ENCODE assay signal across 1 cellular context in the genomic region with DNA sequence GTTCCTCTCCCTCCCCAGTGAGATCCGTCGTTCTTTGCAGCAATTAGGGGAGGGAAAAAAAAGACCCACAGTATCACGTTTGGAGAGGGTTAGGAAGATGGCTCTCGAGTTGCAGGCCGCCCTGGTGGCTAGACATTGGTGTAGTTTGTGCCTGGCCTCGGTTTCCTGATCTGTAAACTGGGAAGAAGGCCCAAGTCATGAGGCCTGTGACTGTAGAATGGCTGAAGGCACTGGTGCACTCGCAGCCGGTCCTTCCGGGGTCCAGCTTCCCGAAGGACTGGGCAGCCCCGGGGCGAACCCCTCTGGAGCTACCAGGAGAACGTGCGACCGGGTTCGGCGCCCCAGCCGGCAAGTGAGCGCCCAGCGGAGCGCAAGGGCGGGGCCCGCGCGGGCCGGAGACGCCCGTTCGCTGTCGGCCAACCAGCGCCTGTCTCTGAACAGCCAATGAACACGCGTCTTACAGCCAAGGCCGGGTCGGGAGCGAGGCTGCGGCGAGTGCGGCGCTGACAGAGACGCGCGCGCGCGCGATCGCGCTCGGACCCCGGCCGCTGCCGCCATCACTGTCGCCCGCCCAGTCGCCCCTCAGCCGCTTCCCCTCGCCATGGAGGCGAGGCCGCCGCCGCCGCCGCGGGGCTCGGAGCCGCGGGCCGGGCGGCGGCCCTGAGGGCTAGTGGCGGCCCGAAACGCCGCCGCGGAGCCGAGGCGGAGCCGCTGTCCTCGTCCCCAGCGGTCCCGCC.
TF ChIP-seq lines count a peak whose summit lies in the region.

TSS of gene PTPRA (plus strand) at position 472 of the 737 bp plus-strand sequence. CDS start 90,797 bp downstream, outside the sequence.

TF ChIP-seq in K562, 482 proteins besides CTCF, POLR2A, EP300 and RAD21 (continued from another document and continues in another):
- TF ChIP-seq, protein P1, sequence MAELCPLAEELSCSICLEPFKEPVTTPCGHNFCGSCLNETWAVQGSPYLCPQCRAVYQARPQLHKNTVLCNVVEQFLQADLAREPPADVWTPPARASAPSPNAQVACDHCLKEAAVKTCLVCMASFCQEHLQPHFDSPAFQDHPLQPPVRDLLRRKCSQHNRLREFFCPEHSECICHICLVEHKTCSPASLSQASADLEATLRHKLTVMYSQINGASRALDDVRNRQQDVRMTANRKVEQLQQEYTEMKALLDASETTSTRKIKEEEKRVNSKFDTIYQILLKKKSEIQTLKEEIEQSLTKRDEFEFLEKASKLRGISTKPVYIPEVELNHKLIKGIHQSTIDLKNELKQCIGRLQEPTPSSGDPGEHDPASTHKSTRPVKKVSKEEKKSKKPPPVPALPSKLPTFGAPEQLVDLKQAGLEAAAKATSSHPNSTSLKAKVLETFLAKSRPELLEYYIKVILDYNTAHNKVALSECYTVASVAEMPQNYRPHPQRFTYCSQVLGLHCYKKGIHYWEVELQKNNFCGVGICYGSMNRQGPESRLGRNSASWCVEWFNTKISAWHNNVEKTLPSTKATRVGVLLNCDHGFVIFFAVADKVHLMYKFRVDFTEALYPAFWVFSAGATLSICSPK (IDR thresholded peaks at IDR 0.05; ENCODE audit: borderline replicate concordance): no peak
- TF ChIP-seq, protein P2, sequence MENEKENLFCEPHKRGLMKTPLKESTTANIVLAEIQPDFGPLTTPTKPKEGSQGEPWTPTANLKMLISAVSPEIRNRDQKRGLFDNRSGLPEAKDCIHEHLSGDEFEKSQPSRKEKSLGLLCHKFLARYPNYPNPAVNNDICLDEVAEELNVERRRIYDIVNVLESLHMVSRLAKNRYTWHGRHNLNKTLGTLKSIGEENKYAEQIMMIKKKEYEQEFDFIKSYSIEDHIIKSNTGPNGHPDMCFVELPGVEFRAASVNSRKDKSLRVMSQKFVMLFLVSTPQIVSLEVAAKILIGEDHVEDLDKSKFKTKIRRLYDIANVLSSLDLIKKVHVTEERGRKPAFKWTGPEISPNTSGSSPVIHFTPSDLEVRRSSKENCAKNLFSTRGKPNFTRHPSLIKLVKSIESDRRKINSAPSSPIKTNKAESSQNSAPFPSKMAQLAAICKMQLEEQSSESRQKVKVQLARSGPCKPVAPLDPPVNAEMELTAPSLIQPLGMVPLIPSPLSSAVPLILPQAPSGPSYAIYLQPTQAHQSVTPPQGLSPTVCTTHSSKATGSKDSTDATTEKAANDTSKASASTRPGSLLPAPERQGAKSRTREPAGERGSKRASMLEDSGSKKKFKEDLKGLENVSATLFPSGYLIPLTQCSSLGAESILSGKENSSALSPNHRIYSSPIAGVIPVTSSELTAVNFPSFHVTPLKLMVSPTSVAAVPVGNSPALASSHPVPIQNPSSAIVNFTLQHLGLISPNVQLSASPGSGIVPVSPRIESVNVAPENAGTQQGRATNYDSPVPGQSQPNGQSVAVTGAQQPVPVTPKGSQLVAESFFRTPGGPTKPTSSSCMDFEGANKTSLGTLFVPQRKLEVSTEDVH (IDR thresholded peaks at IDR 0.05; ENCODE audit: low read depth, partially characterized antibody): no peak
- TF ChIP-seq SMAD2 (IDR thresholded peaks at IDR 0.05; ENCODE audit: low read depth, low read length): no peak
- TF ChIP-seq SMAD1 (IDR thresholded peaks at IDR 0.05; ENCODE audit: low read depth, low read length, partially characterized antibody): no peak
- peak; percentile 85 for TF ChIP-seq POLR2H (tag; IDR thresholded peaks at IDR 0.05; ENCODE audit: low read depth)
- TF ChIP-seq THRB (CRISPR knock-in tag; conservative IDR thresholded peaks at IDR 0.05): no peak
- no peak for TF ChIP-seq RBM39 (optimal IDR thresholded peaks at IDR 0.05; ENCODE audit: low read depth, low read length)
- TF ChIP-seq GATAD2B (IDR thresholded peaks at IDR 0.05; ENCODE audit: borderline replicate concordance): peak; percentile 68
- peak; percentile 82 for TF ChIP-seq CCNT2 (IDR thresholded peaks at IDR 0.05; ENCODE audit: borderline replicate concordance, extremely low read depth, insufficient read length, low read depth, low read length)
- no peak for TF ChIP-seq CBFA2T2 (conservative IDR thresholded peaks at IDR 0.05)
- TF ChIP-seq PKNOX1 (IDR thresholded peaks at IDR 0.05): 0 out of 2 replicates have a peak, but pooled peaks have one; percentile 25
- TF ChIP-seq NCOA1 (IDR thresholded peaks at IDR 0.05; ENCODE audit: low read depth): no peak
- TF ChIP-seq ZNF780A (CRISPR knock-in tag; IDR thresholded peaks at IDR 0.05): no peak
- no peak for TF ChIP-seq ESRRA (IDR thresholded peaks at IDR 0.05; ENCODE audit: borderline replicate concordance, low read depth)
- TF ChIP-seq, protein P3, sequence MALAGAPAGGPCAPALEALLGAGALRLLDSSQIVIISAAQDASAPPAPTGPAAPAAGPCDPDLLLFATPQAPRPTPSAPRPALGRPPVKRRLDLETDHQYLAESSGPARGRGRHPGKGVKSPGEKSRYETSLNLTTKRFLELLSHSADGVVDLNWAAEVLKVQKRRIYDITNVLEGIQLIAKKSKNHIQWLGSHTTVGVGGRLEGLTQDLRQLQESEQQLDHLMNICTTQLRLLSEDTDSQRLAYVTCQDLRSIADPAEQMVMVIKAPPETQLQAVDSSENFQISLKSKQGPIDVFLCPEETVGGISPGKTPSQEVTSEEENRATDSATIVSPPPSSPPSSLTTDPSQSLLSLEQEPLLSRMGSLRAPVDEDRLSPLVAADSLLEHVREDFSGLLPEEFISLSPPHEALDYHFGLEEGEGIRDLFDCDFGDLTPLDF (CRISPR knock-in tag; IDR thresholded peaks at IDR 0.05): 0 out of 2 replicates have a peak, but pooled peaks have one; percentile 34
- no peak for TF ChIP-seq MCM5 (IDR thresholded peaks at IDR 0.05; ENCODE audit: low read depth)
- no peak for TF ChIP-seq CBX5 (IDR thresholded peaks at IDR 0.05; ENCODE audit: borderline replicate concordance, low read depth)
- no peak for TF ChIP-seq ZSCAN29 (IDR thresholded peaks at IDR 0.05)
- no peak for TF ChIP-seq PRMT5 (CRISPR knock-in tag; IDR thresholded peaks at IDR 0.05)
- no peak for TF ChIP-seq CAMTA2 (CRISPR knock-in tag; conservative IDR thresholded peaks at IDR 0.05)
- TF ChIP-seq CC2D1A (IDR thresholded peaks at IDR 0.05): 0 out of 2 replicates have a peak, but pooled peaks have one; percentile 6
- TF ChIP-seq RBBP5 (IDR thresholded peaks at IDR 0.05; ENCODE audit: borderline replicate concordance, insufficient read depth, low read length, poor library complexity, severe bottlenecking): peak; percentile 97
- TF ChIP-seq PHF8 (IDR thresholded peaks at IDR 0.05; ENCODE audit: borderline replicate concordance, low read length): peak; percentile 80; the same call in 1 of the 2 replicates
- TF ChIP-seq HNRNPLL (IDR thresholded peaks at IDR 0.05; ENCODE audit: low read depth, low read length, poor library complexity, severe bottlenecking): peak; percentile 46
- TF ChIP-seq CBFB (CRISPR knock-in tag; IDR thresholded peaks at IDR 0.05): no peak
- TF ChIP-seq CXXC5 (CRISPR knock-in tag; IDR thresholded peaks at IDR 0.05): peak; percentile 89
- TF ChIP-seq CTBP1 (IDR thresholded peaks at IDR 0.05; ENCODE audit: borderline replicate concordance): peak; percentile 88
- peak; percentile 63; the same call in 1 of the 2 replicates for TF ChIP-seq MBD2 (IDR thresholded peaks at IDR 0.05; ENCODE audit: borderline replicate concordance, low read depth)
- TF ChIP-seq THAP12 (CRISPR knock-in tag; IDR thresholded peaks at IDR 0.05): peak; percentile 86
- peak; percentile 84 for TF ChIP-seq TBP (optimal IDR thresholded peaks at IDR 0.05; ENCODE audit: low read depth, low read length)
- peak; percentile 78 for TF ChIP-seq ZFX (CRISPR knock-in tag; IDR thresholded peaks at IDR 0.05)
- TF ChIP-seq CHCHD3 (CRISPR knock-in tag; IDR thresholded peaks at IDR 0.05): 0 out of 2 replicates have a peak, but pooled peaks have one; percentile 50
- peak; percentile 96 for TF ChIP-seq POLR2G (IDR thresholded peaks at IDR 0.05; ENCODE audit: low read depth, low read length)
- TF ChIP-seq CREM (IDR thresholded peaks at IDR 0.05; ENCODE audit: low read depth): peak; percentile 43; the same call in 1 of the 2 replicates
- TF ChIP-seq DMBX1 (CRISPR knock-in tag; IDR thresholded peaks at IDR 0.05; ENCODE audit: borderline replicate concordance): no peak
- TF ChIP-seq TGIF2 (CRISPR knock-in tag; IDR thresholded peaks at IDR 0.05): peak; percentile 20; the same call in 1 of the 2 replicates
- TF ChIP-seq KDM5B (IDR thresholded peaks at IDR 0.05; ENCODE audit: insufficient replicate concordance, low read depth, low read length): peak; percentile 91
- no peak for TF ChIP-seq TCF7L2 (IDR thresholded peaks at IDR 0.05; ENCODE audit: low read depth, low read length)
- TF ChIP-seq MEIS2 (IDR thresholded peaks at IDR 0.05; ENCODE audit: partially characterized antibody): peak; percentile 71
- TF ChIP-seq SIN3A (IDR thresholded peaks at IDR 0.05; ENCODE audit: borderline replicate concordance in 2 of 2, control insufficient read depth in 1 of 2, low read depth in 2 of 2, low read length in 2 of 2): peak in 1 of 2 experiments; percentile 11; a peak in 1 of 4 replicates
- TF ChIP-seq ZBTB1 (CRISPR knock-in tag; IDR thresholded peaks at IDR 0.05; ENCODE audit: borderline replicate concordance, low read depth): no peak
- peak; percentile 92 for TF ChIP-seq HDAC2 (IDR thresholded peaks at IDR 0.05)
- TF ChIP-seq NR3C1 (CRISPR knock-in tag; IDR thresholded peaks at IDR 0.05): peak; percentile 43; the same call in 1 of the 2 replicates
- TF ChIP-seq ARID4B (CRISPR knock-in tag; IDR thresholded peaks at IDR 0.05): peak; percentile 42; the same call in 1 of the 2 replicates
- no peak for TF ChIP-seq RBM34 (IDR thresholded peaks at IDR 0.05; ENCODE audit: borderline replicate concordance, insufficient read depth, low read length)
- no peak for TF ChIP-seq FOXJ2 (tag; IDR thresholded peaks at IDR 0.05)
- peak; percentile 76 to 80 for TF ChIP-seq NRF1 (conservative IDR thresholded peaks at IDR 0.05 in 1 of 2, IDR thresholded peaks at IDR 0.05 in 1 of 2)
- no peak for TF ChIP-seq MEF2D (tag; conservative IDR thresholded peaks at IDR 0.05; ENCODE audit: low read depth)
- peak; percentile 30 for TF ChIP-seq NFYB (IDR thresholded peaks at IDR 0.05; ENCODE audit: extremely low read depth, insufficient read length)
- TF ChIP-seq TAF9B (IDR thresholded peaks at IDR 0.05; ENCODE audit: partially characterized antibody): peak; percentile 50
- TF ChIP-seq RBFOX2 (IDR thresholded peaks at IDR 0.05; ENCODE audit: low read depth, low read length): peak; percentile 95
- peak; percentile 94 for TF ChIP-seq BCOR (IDR thresholded peaks at IDR 0.05)
